In genomic region chr3:78919021-78919755, GRCh38 we compare ENCODE assay signal across 9 cellular contexts.
A peak's percentile ranks its signal among the peaks of the same experiment; 100 is the strongest.
DNase-seq lines count a peak whose midpoint lies in the region; ATAC-seq and TF ChIP-seq lines count a peak whose summit lies in the region.
"Had no signal": no experiment of that assay in that cellular context is flagged by ENCODE, and none has a peak within 500 bp of the region (broad histone marks: within the 10 kb centered on the region; RNA-seq: fewer than 3 reads in every experiment).

No MANE protein-coding gene starts in this region.

- intact Hi-C loops in dorsolateral prefrontal cortex (cut with DNase I): no loop called here

- H3K27me3 ChIP-seq in effector memory CD4-positive, alpha-beta T cell (replicated peaks; ENCODE audit: control insufficient read depth, insufficient read depth, low read length, poor library complexity, severe bottlenecking): no peaks in the 10 kb centered on the region
- H3K27me3 ChIP-seq in dorsolateral prefrontal cortex: no peaks in the 10 kb centered on the region

- no peaks in the 10 kb centered on the region for H3K36me3 ChIP-seq in effector memory CD4-positive, alpha-beta T cell (ENCODE audit: control insufficient read depth, insufficient read depth, low read length)
- H3K36me3 ChIP-seq: thoracic aorta had no signal

- H3K4me1 ChIP-seq in effector memory CD4-positive, alpha-beta T cell (ENCODE audit: control insufficient read depth, insufficient read depth, low read length, poor library complexity, severe bottlenecking): no peaks in the 10 kb centered on the region

- no peak overlapping the region for H3K4me3 ChIP-seq in effector memory CD4-positive, alpha-beta T cell (ENCODE audit: insufficient read depth, low read depth, low read length, poor library complexity, severe bottlenecking)
- no peak overlapping the region for H3K4me3 ChIP-seq in dorsolateral prefrontal cortex

- TF ChIP-seq CTCF in omental fat pad (IDR thresholded peaks at IDR 0.05) (no peak), dorsolateral prefrontal cortex (IDR thresholded peaks at IDR 0.05 in 54 of 56, conservative IDR thresholded peaks at IDR 0.05 in 2 of 56; ENCODE audit: low read depth in 1 of 56, partially characterized antibody in 56 of 56) (no peak)

- H3K27ac ChIP-seq in effector memory CD4-positive, alpha-beta T cell (ENCODE audit: insufficient read depth, low read length, poor library complexity, severe bottlenecking): no peak overlapping the region
- H3K27ac ChIP-seq in dorsolateral prefrontal cortex: no peak overlapping the region

- peak; percentile 85 for DNase-seq in amniotic stem cell (lab: John Stamatoyannopoulos, UW)
- DNase-seq in omental fat pad (ENCODE audit: low spot score): no peak
- DNase-seq in COLO668 (lab: John Stamatoyannopoulos, UW; ENCODE audit: unreplicated experiment): no peak
- no peak for DNase-seq in effector memory CD4-positive, alpha-beta T cell
- no peak for DNase-seq in dorsolateral prefrontal cortex
- no peak for DNase-seq in stimulated activated CD8-positive, alpha-beta memory T cell treated with anti-CD3 and anti-CD28 coated beads, Interleukin-4, amount 100 ng/mL, for 48 hours

- ATAC-seq in GM18498 (IDR thresholded peaks at IDR 0.05; ENCODE audit: unreplicated experiment) (peak; percentile 71), HG03039 (IDR thresholded peaks at IDR 0.05; ENCODE audit: unreplicated experiment) (peak; percentile 83), omental fat pad (ENCODE audit: low FRiP score) (peak; percentile 59)

- no peaks in the 10 kb centered on the region for H3K9me3 ChIP-seq in effector memory CD4-positive, alpha-beta T cell (ENCODE audit: control insufficient read depth, low read length)
- H3K9me3 ChIP-seq: thoracic aorta had no signal
